In the genomic region with DNA sequence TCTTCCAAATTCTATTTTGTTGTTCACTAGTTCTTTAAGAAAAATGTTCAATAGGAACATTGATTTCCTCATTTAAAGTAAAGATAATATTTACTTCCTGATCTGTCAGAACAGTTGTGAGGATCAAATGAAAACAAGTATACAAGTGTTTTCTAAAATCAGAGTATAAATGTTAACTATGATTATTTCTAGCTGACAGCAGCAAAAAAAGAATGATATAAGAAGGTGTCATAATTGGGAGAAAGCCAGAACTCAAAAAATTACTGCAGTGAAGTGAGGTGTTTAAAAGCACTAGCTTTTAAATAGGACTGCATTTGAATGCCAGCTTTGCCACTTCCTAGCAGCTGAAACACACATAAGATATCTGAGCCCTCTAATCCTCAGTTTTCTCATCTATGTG, we compare ENCODE assay signal across 18 cellular contexts.
DNase-seq lines count a peak whose midpoint lies in the region; ATAC-seq, FAIRE-seq and TF ChIP-seq lines count a peak whose summit lies in the region.
"Had no signal": no experiment of that assay in that cellular context is flagged by ENCODE, and none has a peak within 500 bp of the region (broad histone marks: within the 10 kb centered on the region; RNA-seq: fewer than 3 reads in every experiment).

No MANE protein-coding gene starts in this region.

- H3K27ac ChIP-seq in A549 (no peak overlapping the region), OCI-LY7 (ENCODE audit: low read depth, low read length, poor library complexity, severe bottlenecking) (no peak overlapping the region)
- H3K27ac ChIP-seq: C4-2B had no signal

- CTCF ChIA-PET in A549 (lab: Yijun Ruan, JAX) = interaction anchor here (0.5 kb wide), 1 partner anchor 447 kb away, joined by 3 read pairs; no protein-coding TSS in a partner anchor
- CTCF ChIA-PET in OCI-LY7 (lab: Charles Lee; ENCODE audit: unreplicated experiment) = interaction anchor here (0.9 to 1.3 kb wide), 2 partner anchors 8 to 17 kb away, joined by 3 to 4 read pairs; no protein-coding TSS in a partner anchor

- peaks cover 13% of the 10 kb centered on the region for H3K4me1 Mint-ChIP-seq in T-helper 17 cell

- TF ChIP-seq EP300 in A549 (IDR thresholded peaks at IDR 0.05) = no peak

- BruUV-seq in OCI-LY7 (replicated peaks; lab: Mats Ljungman, UMichigan) = no TSS peak

- H3K27me3 Mint-ChIP-seq in T-helper 17 cell = peaks cover 5% of the 10 kb centered on the region

- peaks cover 5% of the 10 kb centered on the region for H3K36me3 Mint-ChIP-seq in T-helper 17 cell (ENCODE audit: low read depth)

- TF ChIP-seq CTCF in A549 (IDR thresholded peaks at IDR 0.05) (no peak), OCI-LY7 (conservative IDR thresholded peaks at IDR 0.05; ENCODE audit: low read length) (no peak)

- DNase-seq in A549 (ENCODE audit: low read depth in 1 of 2, low spot score in 1 of 2) = no peak
- DNase-seq in GM12891 (ENCODE audit: insufficient read length, low spot score) = no peak
- DNase-seq in OCI-LY7 (ENCODE audit: low spot score) = no peak
- peak; percentile 1 for DNase-seq in kidney glomerular epithelial cell (lab: John Stamatoyannopoulos, UW)
- DNase-seq in urothelium cell line (ENCODE audit: low spot score) = no peak
- DNase-seq in T-helper 17 cell = no peak
- DNase-seq in activated CD4-positive, alpha-beta T cell treated with anti-CD3 and anti-CD28 coated beads, Interleukin-2, amount 50 U/mL, for 48 hours = no peak
- DNase-seq: BE2C; CD4-positive, alpha-beta memory T cell; DMS79; EL; HCEC 1CT; HFFc6 had no signal

- H3K9me3 ChIP-seq in A549 (no peaks in the 10 kb centered on the region), OCI-LY7 (ENCODE audit: low read length) (0 out of 2 replicates have a peak, but pooled peaks cover 17% of the 10 kb centered on the region), T-helper 17 cell (ENCODE audit: control insufficient read depth, low read length, poor library complexity, severe bottlenecking) (peaks cover 3% of the 10 kb centered on the region)
- H3K9me3 ChIP-seq: BE2C had no signal

- TF ChIP-seq RAD21 in A549 (conservative IDR thresholded peaks at IDR 0.05 in 1 of 2, IDR thresholded peaks at IDR 0.05 in 1 of 2) = no peak

- H3K4me2 ChIP-seq in A549 = no peak overlapping the region
- no peak overlapping the region for H3K4me2 ChIP-seq in OCI-LY7 (ENCODE audit: low read length)

- H3K79me2 ChIP-seq in OCI-LY7 (ENCODE audit: insufficient read depth, low read depth, low read length) = no peaks in the 10 kb centered on the region

- no peak overlapping the region for H3K27ac Mint-ChIP-seq in T-helper 17 cell
- H3K27ac Mint-ChIP-seq: CD4-positive, alpha-beta memory T cell; HFFc6 had no signal

- peak overlapping the region; percentile 66 for H2AFZ ChIP-seq in OCI-LY7 (ENCODE audit: low read length)

- ATAC-seq in A549 (no peak), T-helper 17 cell (no peak)

- no peaks in the 10 kb centered on the region for H4K20me1 ChIP-seq in OCI-LY7 (ENCODE audit: insufficient read depth, low read length)

- POLR2A ChIA-PET in A549 (lab: Yijun Ruan, JAX) (no interaction called here), OCI-LY7 (lab: Charles Lee) (interaction anchor here (0.5 to 2.1 kb wide), 7 partner anchors 10 to 203 kb away, joined by 3 to 14 read pairs (median 4); no protein-coding TSS in a partner anchor)

- no peak overlapping the region for H3K4me3 ChIP-seq in A549
- H3K4me3 ChIP-seq in OCI-LY7 (ENCODE audit: low read depth, low read length, poor library complexity, severe bottlenecking) = no peak overlapping the region

- TF ChIP-seq POLR2A in A549 (IDR thresholded peaks at IDR 0.05; ENCODE audit: low read length) (no peak), GM12891 (IDR thresholded peaks at IDR 0.05; ENCODE audit: low read depth, low read length) (no peak)

- no peak for FAIRE-seq in A549 (lab: Jason Lieb, UNC)
- peak; percentile 60 for FAIRE-seq in GM12891 (lab: Jason Lieb, UNC)
- no peak for FAIRE-seq in urothelium cell line (lab: Jason Lieb, UNC)
- FAIRE-seq: G401.6, GM12892, H1, HTR-8/SVneo had no signal

- H3K4me3 Mint-ChIP-seq in T-helper 17 cell = no peak overlapping the region
- H3K4me3 Mint-ChIP-seq: CD4-positive, alpha-beta memory T cell; HFFc6 had no signal

- H3K4me1 ChIP-seq in A549 = peaks cover under 1% of the 10 kb centered on the region; the same call in 2 of the 3 replicates
- peaks cover 17% of the 10 kb centered on the region for H3K4me1 ChIP-seq in OCI-LY7 (ENCODE audit: insufficient read depth, low read length, poor library complexity, severe bottlenecking)
- H3K4me1 ChIP-seq: BE2C had no signal

- intact Hi-C loops in OCI-LY7 (cut with micrococcal nuclease; ENCODE audit: unreplicated experiment) = no loop called here

- no peaks in the 10 kb centered on the region; the same call in 1 of the 2 replicates for H3K36me3 ChIP-seq in OCI-LY7 (ENCODE audit: insufficient read depth, low read length)
- H3K36me3 ChIP-seq: BE2C had no signal

- H3K9me2 ChIP-seq in OCI-LY7 (ENCODE audit: insufficient read depth, low read length) = no peaks in the 10 kb centered on the region

TF ChIP-seq in A549, 52 proteins besides CTCF, POLR2A, EP300 and RAD21 (continues in another document):
- TF ChIP-seq, protein P1, sequence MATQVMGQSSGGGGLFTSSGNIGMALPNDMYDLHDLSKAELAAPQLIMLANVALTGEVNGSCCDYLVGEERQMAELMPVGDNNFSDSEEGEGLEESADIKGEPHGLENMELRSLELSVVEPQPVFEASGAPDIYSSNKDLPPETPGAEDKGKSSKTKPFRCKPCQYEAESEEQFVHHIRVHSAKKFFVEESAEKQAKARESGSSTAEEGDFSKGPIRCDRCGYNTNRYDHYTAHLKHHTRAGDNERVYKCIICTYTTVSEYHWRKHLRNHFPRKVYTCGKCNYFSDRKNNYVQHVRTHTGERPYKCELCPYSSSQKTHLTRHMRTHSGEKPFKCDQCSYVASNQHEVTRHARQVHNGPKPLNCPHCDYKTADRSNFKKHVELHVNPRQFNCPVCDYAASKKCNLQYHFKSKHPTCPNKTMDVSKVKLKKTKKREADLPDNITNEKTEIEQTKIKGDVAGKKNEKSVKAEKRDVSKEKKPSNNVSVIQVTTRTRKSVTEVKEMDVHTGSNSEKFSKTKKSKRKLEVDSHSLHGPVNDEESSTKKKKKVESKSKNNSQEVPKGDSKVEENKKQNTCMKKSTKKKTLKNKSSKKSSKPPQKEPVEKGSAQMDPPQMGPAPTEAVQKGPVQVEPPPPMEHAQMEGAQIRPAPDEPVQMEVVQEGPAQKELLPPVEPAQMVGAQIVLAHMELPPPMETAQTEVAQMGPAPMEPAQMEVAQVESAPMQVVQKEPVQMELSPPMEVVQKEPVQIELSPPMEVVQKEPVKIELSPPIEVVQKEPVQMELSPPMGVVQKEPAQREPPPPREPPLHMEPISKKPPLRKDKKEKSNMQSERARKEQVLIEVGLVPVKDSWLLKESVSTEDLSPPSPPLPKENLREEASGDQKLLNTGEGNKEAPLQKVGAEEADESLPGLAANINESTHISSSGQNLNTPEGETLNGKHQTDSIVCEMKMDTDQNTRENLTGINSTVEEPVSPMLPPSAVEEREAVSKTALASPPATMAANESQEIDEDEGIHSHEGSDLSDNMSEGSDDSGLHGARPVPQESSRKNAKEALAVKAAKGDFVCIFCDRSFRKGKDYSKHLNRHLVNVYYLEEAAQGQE (IDR thresholded peaks at IDR 0.05) = no peak
- TF ChIP-seq HDAC2 (IDR thresholded peaks at IDR 0.05) (no peak), MAFK (IDR thresholded peaks at IDR 0.05; ENCODE audit: partially characterized antibody) (peak; percentile 59), KDM5A (IDR thresholded peaks at IDR 0.05) (no peak), CHD4 (IDR thresholded peaks at IDR 0.05; ENCODE audit: borderline replicate concordance) (no peak), MAZ (IDR thresholded peaks at IDR 0.05; ENCODE audit: borderline replicate concordance, low read depth, low read length) (no peak)

TF ChIP-seq in GM12891, 5 proteins besides CTCF, POLR2A, EP300 and RAD21:
- TF ChIP-seq SPI1 (IDR thresholded peaks at IDR 0.05; ENCODE audit: low read depth, low read length) = no peak
- TF ChIP-seq PAX5 (IDR thresholded peaks at IDR 0.05; ENCODE audit: insufficient read depth, low read length, severe bottlenecking) = no peak
